ENCODE assay signal across 1 cellular context in genomic region chr9:38424918-38425317, GRCh38.
TF ChIP-seq lines count a peak whose summit lies in the region.

No MANE protein-coding gene starts in this region.

TF ChIP-seq in HepG2, 621 proteins besides CTCF, POLR2A, EP300 and RAD21:
- TF ChIP-seq SALL1 (CRISPR knock-in tag; IDR thresholded peaks at IDR 0.05): no peak
- no peak for TF ChIP-seq WIZ (CRISPR knock-in tag; IDR thresholded peaks at IDR 0.05)
- TF ChIP-seq, protein P1, sequence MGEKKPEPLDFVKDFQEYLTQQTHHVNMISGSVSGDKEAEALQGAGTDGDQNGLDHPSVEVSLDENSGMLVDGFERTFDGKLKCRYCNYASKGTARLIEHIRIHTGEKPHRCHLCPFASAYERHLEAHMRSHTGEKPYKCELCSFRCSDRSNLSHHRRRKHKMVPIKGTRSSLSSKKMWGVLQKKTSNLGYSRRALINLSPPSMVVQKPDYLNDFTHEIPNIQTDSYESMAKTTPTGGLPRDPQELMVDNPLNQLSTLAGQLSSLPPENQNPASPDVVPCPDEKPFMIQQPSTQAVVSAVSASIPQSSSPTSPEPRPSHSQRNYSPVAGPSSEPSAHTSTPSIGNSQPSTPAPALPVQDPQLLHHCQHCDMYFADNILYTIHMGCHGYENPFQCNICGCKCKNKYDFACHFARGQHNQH (CRISPR knock-in tag; IDR thresholded peaks at IDR 0.05): no peak
- no peak for TF ChIP-seq GATA4 (IDR thresholded peaks at IDR 0.05; ENCODE audit: borderline replicate concordance, low read depth)
- TF ChIP-seq ZKSCAN1 (IDR thresholded peaks at IDR 0.05; ENCODE audit: low read length): no peak
- TF ChIP-seq GATAD1 (CRISPR knock-in tag; IDR thresholded peaks at IDR 0.05): no peak
